ENCODE assay signal across 8 cellular contexts in genomic region chr17:77140878-77141767, GRCh38. TPM values are rescaled to one million over a fixed set of nuclear protein-coding genes. Genes with fewer than 3 reads are reported as not detected.
DNase-seq lines count a peak whose midpoint lies in the region; ATAC-seq, FAIRE-seq and TF ChIP-seq lines count a peak whose summit lies in the region.

TSS of gene SEC14L1 (plus strand) at chr17:77140969. CDS start at chr17:77143597, 2,628 bp downstream.

- DNase-seq in ELF-1 (ENCODE audit: low read depth, low spot score) (peak; percentile 80), H4 (ENCODE audit: low spot score) (peak; percentile 38), MM.1S (peak; percentile 66), endothelial cell of umbilical vein (ENCODE audit: low read depth, low spot score) (no peak), thoracic aorta (ENCODE audit: low spot score) (no peak), GM03348 (ENCODE audit: low spot score) (no peak)
- DNase-seq in activated CD4-positive, alpha-beta memory T cell treated with anti-CD3 and anti-CD28 coated beads for 36 hours: peak; percentile 59

- dilution Hi-C loops in endothelial cell of umbilical vein (cut with MboI; ENCODE audit: extremely low pct_ligation_motif_present, low sequenced_read_pairs): no loop called here

- POLR2A ChIA-PET in activated CD4-positive, alpha-beta memory T cell treated with anti-CD3 and anti-CD28 coated beads for 36 hours (lab: Charles Lee): interaction anchor here (0.6 to 4.7 kb wide), 6 partner anchors 12 to 344 kb away, joined by 3 to 63 read pairs (median 8); no protein-coding TSS in a partner anchor
- POLR2A ChIA-PET in endothelial cell of umbilical vein (lab: Charles Lee): interaction anchor here (0.8 to 4.0 kb wide), 6 partner anchors 12 to 52 kb away, joined by 4 to 44 read pairs (median 4); no protein-coding TSS in a partner anchor

- no TSS peak for BruUV-seq in endothelial cell of umbilical vein (replicated peaks; lab: Mats Ljungman, UMichigan)

- no peaks in the 10 kb centered on the region for H3K27me3 Mint-ChIP-seq in activated CD4-positive, alpha-beta memory T cell treated with anti-CD3 and anti-CD28 coated beads for 36 hours

- H3K9me3 ChIP-seq in MM.1S (replicated peaks; ENCODE audit: insufficient read depth, low read length) (no peaks in the 10 kb centered on the region; the same call in 1 of the 2 replicates), endothelial cell of umbilical vein (replicated peaks; ENCODE audit: control insufficient read depth, insufficient read depth, low read length) (no peaks in the 10 kb centered on the region), muscle layer of colon (ENCODE audit: low read length) (no peaks in the 10 kb centered on the region), thoracic aorta (no peaks in the 10 kb centered on the region)

- H3K4me2 ChIP-seq in MM.1S (ENCODE audit: low read depth, low read length) (peak within 1 kb of the TSS; percentile 99), endothelial cell of umbilical vein (ENCODE audit: insufficient read depth, low read length) (peak within 1 kb of the TSS; percentile 99)

- H4K20me1 ChIP-seq in MM.1S (ENCODE audit: insufficient read depth, low read length): no peaks in the 10 kb centered on the region
- H4K20me1 ChIP-seq in endothelial cell of umbilical vein (replicated peaks; ENCODE audit: control insufficient read depth, extremely low read depth, insufficient read depth, low read length): no peaks in the 10 kb centered on the region

- H3K9me2 ChIP-seq in MM.1S (replicated peaks; ENCODE audit: insufficient read depth, low read length): no peaks in the 10 kb centered on the region

- H3K4me3 Mint-ChIP-seq in activated CD4-positive, alpha-beta memory T cell treated with anti-CD3 and anti-CD28 coated beads for 36 hours: peak within 1 kb of the TSS; percentile 80

- CTCF ChIA-PET in activated CD4-positive, alpha-beta memory T cell treated with anti-CD3 and anti-CD28 coated beads for 36 hours (lab: Charles Lee): interaction anchor here (0.8 to 2.5 kb wide), 6 partner anchors 13 to 55 kb away, joined by 5 to 12 read pairs (median 8); no protein-coding TSS in a partner anchor
- CTCF ChIA-PET in endothelial cell of umbilical vein (lab: Charles Lee): interaction anchor here (0.6 to 4.2 kb wide), 9 partner anchors 12 to 65 kb away, joined by 3 to 28 read pairs (median 4); no protein-coding TSS in a partner anchor

- peaks cover 24% of the 10 kb centered on the region for H3K9me3 Mint-ChIP-seq in activated CD4-positive, alpha-beta memory T cell treated with anti-CD3 and anti-CD28 coated beads for 36 hours

- H3K9me1 ChIP-seq in endothelial cell of umbilical vein (replicated peaks; ENCODE audit: control insufficient read depth, extremely low read depth, insufficient read depth, low read length): no peaks in the 10 kb centered on the region

- peak within 1 kb of the TSS; percentile 99 for H3K27ac ChIP-seq in MM.1S (ENCODE audit: low read length)
- peak within 1 kb of the TSS; percentile 97 for H3K27ac ChIP-seq in endothelial cell of umbilical vein (ENCODE audit: insufficient read depth, low read depth, low read length)
- peak within 1 kb of the TSS; percentile 86 for H3K27ac ChIP-seq in muscle layer of colon (ENCODE audit: low read depth, low read length)
- H3K27ac ChIP-seq in thoracic aorta: peak within 1 kb of the TSS; percentile 92 to 94

- no peaks in the 10 kb centered on the region for H3K27me3 ChIP-seq in MM.1S (replicated peaks; ENCODE audit: insufficient read depth, low read length)
- no peaks in the 10 kb centered on the region for H3K27me3 ChIP-seq in endothelial cell of umbilical vein (ENCODE audit: control insufficient read depth in 2 of 2, insufficient read depth in 2 of 2, low read length in 2 of 2)
- no peaks in the 10 kb centered on the region for H3K27me3 ChIP-seq in muscle layer of colon (ENCODE audit: control insufficient read depth in 1 of 2, insufficient read depth in 2 of 2, low read length in 2 of 2)
- H3K27me3 ChIP-seq in thoracic aorta (replicated peaks; ENCODE audit: insufficient read depth): no peaks in the 10 kb centered on the region

- H3F3A ChIP-seq in MM.1S (ENCODE audit: insufficient read depth, low read length): peaks cover 65% of the 10 kb centered on the region

- no peak for TF ChIP-seq CTCF in MM.1S (IDR thresholded peaks at IDR 0.05; ENCODE audit: low read length)
- TF ChIP-seq CTCF in endothelial cell of umbilical vein (IDR thresholded peaks at IDR 0.05; ENCODE audit: extremely low read depth in 1 of 2, insufficient read depth in 1 of 2, low read depth in 1 of 2, low read length in 2 of 2): no peak
- no peak for TF ChIP-seq CTCF in thoracic aorta (IDR thresholded peaks at IDR 0.05)

- peaks cover 59% of the 10 kb centered on the region for H3K4me1 Mint-ChIP-seq in activated CD4-positive, alpha-beta memory T cell treated with anti-CD3 and anti-CD28 coated beads for 36 hours (ENCODE audit: low read depth)

- no peak for ATAC-seq in thoracic aorta (ENCODE audit: insufficient number of reproducible peaks, low FRiP score, low read depth)

- H3K36me3 ChIP-seq in MM.1S (replicated peaks; ENCODE audit: insufficient read depth, low read length) (no peaks in the 10 kb centered on the region; the same call in 1 of the 2 replicates), endothelial cell of umbilical vein (ENCODE audit: control insufficient read depth in 2 of 2, extremely low read depth in 1 of 2, insufficient read depth in 2 of 2, low read length in 2 of 2) (peaks cover 14 to 24% of the 10 kb centered on the region in 2 experiments), muscle layer of colon (ENCODE audit: insufficient read depth, low read length) (peaks cover 10% of the 10 kb centered on the region), thoracic aorta (no peaks in the 10 kb centered on the region)

- peak within 1 kb of the TSS; percentile 98 for H3K27ac Mint-ChIP-seq in activated CD4-positive, alpha-beta memory T cell treated with anti-CD3 and anti-CD28 coated beads for 36 hours

- H3K9ac ChIP-seq in MM.1S (ENCODE audit: low read length) (peak within 1 kb of the TSS; percentile 100), endothelial cell of umbilical vein (replicated peaks; ENCODE audit: extremely low read depth, insufficient read depth, low read length) (peak within 1 kb of the TSS; percentile 100), muscle layer of colon (ENCODE audit: low read length) (peak within 1 kb of the TSS; percentile 68)

- H3K4me3 ChIP-seq in MM.1S (ENCODE audit: low read length) (peak within 1 kb of the TSS; percentile 98), endothelial cell of umbilical vein (replicated peaks in 1 of 3; ENCODE audit: insufficient read depth in 1 of 3, low read depth in 1 of 3, low read length in 3 of 3) (peak within 1 kb of the TSS; percentile 68 to 96 (median 74)), muscle layer of colon (ENCODE audit: low read depth in 1 of 2, low read length in 2 of 2) (peak within 1 kb of the TSS; percentile 63 to 69), thoracic aorta (peak within 1 kb of the TSS; percentile 95)

- intact Hi-C loops in activated CD4-positive, alpha-beta memory T cell treated with anti-CD3 and anti-CD28 coated beads for 36 hours (cut with micrococcal nuclease): loop anchor here (1.0 to 2.0 kb wide), 6 partner anchors 13 to 415 kb away; partner anchors contain the start of genes JMJD6 and METTL23
- intact Hi-C loops in endothelial cell of umbilical vein (cut with micrococcal nuclease): loop anchor here (1.0 kb wide), 5 partner anchors 16 to 404 kb away; partner anchors contain the start of gene SRSF2

- FAIRE-seq in endothelial cell of umbilical vein (lab: Jason Lieb, UNC): no peak

- TF ChIP-seq POLR2A in endothelial cell of umbilical vein (IDR thresholded peaks at IDR 0.05; ENCODE audit: low read depth, low read length): peak; percentile 6

- H2AFZ ChIP-seq in MM.1S (ENCODE audit: low read length) (no peak within 1 kb of the TSS), endothelial cell of umbilical vein (ENCODE audit: low read depth, low read length) (no peak within 1 kb of the TSS)

- H3K4me1 ChIP-seq in MM.1S (ENCODE audit: low read length): peaks cover 29% of the 10 kb centered on the region
- H3K4me1 ChIP-seq in endothelial cell of umbilical vein (ENCODE audit: control insufficient read depth, extremely low read depth, insufficient read depth, low read length): peaks cover 55% of the 10 kb centered on the region
- peaks cover 30% of the 10 kb centered on the region for H3K4me1 ChIP-seq in muscle layer of colon (ENCODE audit: insufficient read depth, low read length)
- H3K4me1 ChIP-seq in thoracic aorta (ENCODE audit: control insufficient read depth in 1 of 2, low read depth in 2 of 2): peaks cover 17 to 44% of the 10 kb centered on the region in 2 donors

- H3K36me3 Mint-ChIP-seq in activated CD4-positive, alpha-beta memory T cell treated with anti-CD3 and anti-CD28 coated beads for 36 hours: peaks cover 46% of the 10 kb centered on the region

- peaks cover 49% of the 10 kb centered on the region for H3K79me2 ChIP-seq in MM.1S (ENCODE audit: low read length)
- H3K79me2 ChIP-seq in endothelial cell of umbilical vein (ENCODE audit: control insufficient read depth, insufficient read depth, low read length): peaks cover 52% of the 10 kb centered on the region

TF ChIP-seq in endothelial cell of umbilical vein, 7 proteins besides CTCF, POLR2A, EP300 and RAD21:
- TF ChIP-seq JUN (IDR thresholded peaks at IDR 0.05; ENCODE audit: borderline replicate concordance, insufficient read depth, insufficient read length, low read depth) (no peak), POLR2AphosphoS5 (IDR thresholded peaks at IDR 0.05; ENCODE audit: insufficient read depth, low read depth, low read length) (peak; percentile 19)
TF ChIP-seq in endothelial cell of umbilical vein: peak in this region for 1.

RNA-seq across cellular contexts. Expression of gene SEC14L1, which starts in this region (rescaled TPM):
- 33.7 and 41.8 TPM in 2 replicates for total RNA-seq in H4 (2014; rRNA removed; shearing (Covaris generic))
- 10 to 100 TPM; 68.1 to 68.5 TPM for total RNA-seq in activated CD4-positive, alpha-beta memory T cell treated with anti-CD3 and anti-CD28 coated beads for 36 hours
- total RNA-seq in endothelial cell of umbilical vein (606 and 631 TPM in 2 replicates), thoracic aorta (100 to 1,000 TPM in 1 of 2 donors, 10 to 100 TPM in 1; 89.0 to 105 TPM)
- 215 and 276 TPM in 2 replicates for polyA plus RNA-seq in endothelial cell of umbilical vein
- 185 and 188 TPM in 2 replicates for polyA plus RNA-seq in endothelial cell of umbilical vein (2011; cell fraction: cytosol; rRNA removed)
- 360 and 367 TPM in 2 replicates for polyA plus RNA-seq in endothelial cell of umbilical vein (2011; cell fraction: nucleus; rRNA removed)
- 277 and 279 TPM in 2 replicates for polyA plus RNA-seq in endothelial cell of umbilical vein (2012)
- polyA minus RNA-seq in endothelial cell of umbilical vein: 250 TPM in 2 replicates
- 19.9 TPM for polyA minus RNA-seq in endothelial cell of umbilical vein (2011; cell fraction: cytosol; rRNA and poly(A)+ RNA removed)
- polyA minus RNA-seq in endothelial cell of umbilical vein (2011; cell fraction: nucleus; rRNA and poly(A)+ RNA removed): 378 and 398 TPM in 2 replicates

Comparison
In these comparisons a context has a peak if more than half of its experiments do, and no peak if none do; other contexts are left out.
1. DNase-seq: peak in ELF-1 (single experiment), H4 (single experiment), MM.1S (single experiment) and activated CD4-positive, alpha-beta memory T cell treated with anti-CD3 and anti-CD28 coated beads for 36 hours (single experiment); none in endothelial cell of umbilical vein (single experiment), thoracic aorta (single experiment) and GM03348 (single experiment).
2. Peak in every context shown above with its lines, with median percentiles within 50 percentile points of each other: H3K27ac ChIP-seq, H3K4me3 ChIP-seq and H3K9ac ChIP-seq.